8 cellular contexts compared by ENCODE assay signal in genomic region chr3:185152433-185153169, GRCh38. TPM values are rescaled to one million over a fixed set of nuclear protein-coding genes. Genes with fewer than 3 reads are reported as not detected.
A peak's percentile ranks its signal among the peaks of the same experiment; 100 is the strongest.
DNase-seq lines count a peak whose midpoint lies in the region; ATAC-seq, FAIRE-seq and TF ChIP-seq lines count a peak whose summit lies in the region.

A gene with protein sequence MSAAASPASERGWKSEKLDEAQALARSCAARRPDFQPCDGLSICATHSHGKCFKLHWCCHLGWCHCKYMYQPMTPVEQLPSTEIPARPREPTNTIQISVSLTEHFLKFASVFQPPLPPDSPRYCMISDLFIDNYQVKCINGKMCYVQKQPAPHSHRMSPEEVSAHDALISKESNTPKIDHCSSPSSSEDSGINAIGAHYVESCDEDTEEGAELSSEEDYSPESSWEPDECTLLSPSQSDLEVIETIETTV (minus strand): TSS chr3:185153060. CDS start chr3:185152823, 237 bp downstream.

- H3K9me3 ChIP-seq in ovary = no peaks in the 10 kb centered on the region

- TF ChIP-seq POLR2A in ovary (IDR thresholded peaks at IDR 0.05) = peak; percentile 10

- FAIRE-seq in D721Med (lab: Jason Lieb, UNC) = no peak

- peaks cover 1% of the 10 kb centered on the region for H3K4me1 ChIP-seq in ovary (ENCODE audit: insufficient read depth)

- ATAC-seq in GM21723 (IDR thresholded peaks at IDR 0.05; ENCODE audit: unreplicated experiment) (peak; percentile 62), left cardiac atrium (peak; percentile 85 to 87), GM21717 (IDR thresholded peaks at IDR 0.05; ENCODE audit: unreplicated experiment) (no peak)

- intact Hi-C loops in left cardiac atrium (cut with DNase I) (no loop called here), ovary (cut with DNase I) (loop anchor here in 1 of 4 donors (10.0 kb wide), 1 partner anchor 68 kb away; no protein-coding TSS in a partner anchor)

- no peaks in the 10 kb centered on the region for H3K27me3 ChIP-seq in ovary

- H3K27ac ChIP-seq in ovary = peak within 1 kb of the TSS; percentile 65 to 82

- no peak for TF ChIP-seq CTCF in D721Med (IDR thresholded peaks at IDR 0.05; ENCODE audit: insufficient read depth, missing control alignments)
- no peak for TF ChIP-seq CTCF in ovary (IDR thresholded peaks at IDR 0.05)

- DNase-seq in D721Med (ENCODE audit: insufficient read length, low spot score) (peak; percentile 59), NCI-H345 treated with DMSO at 0.1 percent for 48 hours (lab: John Stamatoyannopoulos, UW; ENCODE audit: unreplicated experiment) (peak; percentile 55), anterior cingulate cortex (lab: John Stamatoyannopoulos, UW) (peak in 54 of 58 donors; percentile 21 to 84 (median 66)), left cardiac atrium (peak; percentile 68), ovary (peak; percentile 65 to 86 (median 78))
- no peak for DNase-seq in NK-92 treated with Interleukin-12 subunit alpha and Interleukin-12 subunit beta, amount 100 ng/mL, for 24 hours (lab: John Stamatoyannopoulos, UW)

- no peak for TF ChIP-seq EP300 in ovary (IDR thresholded peaks at IDR 0.05)

- H3K4me3 ChIP-seq in ovary = peak within 1 kb of the TSS; percentile 67

- 0 to 1% (median 0%) methylated on average over 61 to 110 of the region's 110 CpGs for WGBS in ovary, 3 donors

- no peaks in the 10 kb centered on the region for H3K36me3 ChIP-seq in ovary

RNA-seq across cellular contexts. Expression of the gene that starts here (rescaled TPM):
- total RNA-seq in left cardiac atrium = 1 to 10 TPM; 3.1 TPM
- 10 to 100 TPM in 2 of 7 donors, 1 to 10 TPM in 5; 3.8 to 17.7 (median 7.6) TPM for total RNA-seq in ovary
- 1 to 10 TPM; 3.5 to 9.0 TPM for polyA plus RNA-seq in ovary
